In the genomic region with DNA sequence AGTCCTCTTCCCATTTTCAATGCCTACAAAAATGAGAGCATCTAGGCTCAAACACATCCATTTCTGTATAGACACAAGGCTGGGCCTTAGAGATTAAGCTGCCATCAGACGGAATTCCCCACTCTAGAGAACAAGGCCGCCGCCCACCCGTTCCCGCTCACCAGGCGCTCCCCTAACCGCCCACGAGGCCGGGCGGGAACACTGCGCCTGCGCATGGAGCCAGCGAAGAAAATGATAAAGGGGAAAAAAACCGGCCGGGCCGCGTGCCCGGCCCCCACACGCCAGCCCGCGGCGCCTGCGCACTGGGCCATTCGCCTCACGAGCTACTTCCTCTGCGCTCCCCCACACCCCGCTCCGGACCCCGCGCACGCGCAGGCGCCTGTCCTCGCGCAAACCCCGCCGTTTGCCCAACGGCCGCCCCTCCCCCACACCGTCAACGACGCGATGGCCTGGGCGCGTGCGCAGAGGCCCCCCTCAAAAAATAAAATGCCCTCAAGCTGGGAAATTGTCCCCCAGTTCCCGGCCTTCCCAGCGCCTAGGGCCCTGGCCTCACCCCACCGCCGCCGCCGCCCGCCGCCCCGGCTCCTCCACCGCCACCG, we compare ENCODE assay signal across 8 cellular contexts. TPM values are rescaled to one million over a fixed set of nuclear protein-coding genes. Genes with fewer than 3 reads are reported as not detected.
DNase-seq lines count a peak whose midpoint lies in the region; ATAC-seq and TF ChIP-seq lines count a peak whose summit lies in the region.

No MANE protein-coding gene starts in this region.

- H3K27me3 ChIP-seq in BJ (ENCODE audit: control insufficient read depth, insufficient read depth, low read length) (no peaks in the 10 kb centered on the region), mononuclear cell (ENCODE audit: insufficient read depth, low read length) (no peaks in the 10 kb centered on the region)

- H3K9me3 ChIP-seq in mononuclear cell (ENCODE audit: low read depth, low read length) = no peaks in the 10 kb centered on the region

- peaks cover 20% of the 10 kb centered on the region for H3K36me3 ChIP-seq in BJ (ENCODE audit: control insufficient read depth, insufficient read depth, low read length)

- CTCF ChIA-PET in BJ (lab: Yijun Ruan, JAX) = interaction anchor here (0.7 to 1.7 kb wide), 6 partner anchors 12 to 446 kb away, joined by 3 read pairs; a partner anchor contains a TSS

- TF ChIP-seq CTCF in BJ (IDR thresholded peaks at IDR 0.05; ENCODE audit: insufficient read depth, low read depth, low read length) (no peak), epithelial cell of esophagus (IDR thresholded peaks at IDR 0.05; ENCODE audit: insufficient read depth, low read depth, low read length, missing control alignments) (no peak)

- ATAC-seq in GM21360 (IDR thresholded peaks at IDR 0.05; ENCODE audit: unreplicated experiment) = peak; percentile 30

- DNase-seq in BJ (ENCODE audit: low read depth) (peak; percentile 67), OCI-M1 (lab: John Stamatoyannopoulos, UW) (peak; percentile 99), activated T-cell treated with anti-CD3 and anti-CD28 coated beads for 4 hours (peak; percentile 98), epithelial cell of esophagus (ENCODE audit: low read depth) (peak; percentile 94)
- DNase-seq in Jurkat, Clone E6-1 (ENCODE audit: low read depth, low spot score) = peak; percentile 90
- DNase-seq in stimulated activated CD8-positive, alpha-beta memory T cell treated with anti-CD3 and anti-CD28 coated beads, Interleukin-2, amount 100 ng/mL, for 1 hour (ENCODE audit: low read depth in 2 of 2) = peak; percentile 94 to 98

- H3K4me1 ChIP-seq in mononuclear cell (ENCODE audit: insufficient read depth, low read length) = peaks cover 68% of the 10 kb centered on the region

- H3K4me3 ChIP-seq in BJ (ENCODE audit: low read depth, low read length) (peak overlapping the region; percentile 56), epithelial cell of esophagus (ENCODE audit: low read length) (peak overlapping the region; percentile 79), mononuclear cell (ENCODE audit: low read length) (peak overlapping the region; percentile 56)
- H3K4me3 ChIP-seq in Jurkat, Clone E6-1 (ENCODE audit: low read length) = peak overlapping the region; percentile 58

- POLR2A ChIA-PET in BJ (lab: Charles Lee) = interaction anchor here (0.6 to 1.0 kb wide), 6 partner anchors 10 to 850 kb away, joined by 3 to 8 read pairs (median 3); a partner anchor contains a TSS

RNA-seq across cellular contexts. Expression of a gene that starts 0.5 kb away (rescaled TPM):
- 266 and 342 TPM in 2 replicates for polyA plus RNA-seq in BJ (2011; rRNA removed)
- 228 and 270 TPM in 2 replicates for polyA minus RNA-seq in BJ (2011; rRNA and poly(A)+ RNA removed)
- 688 TPM for polyA plus RNA-seq in Jurkat, Clone E6-1 (2012; ENCODE audit: insufficient read depth, insufficient read length)
- 304 TPM for total RNA-seq in mononuclear cell

RNA-seq across cellular contexts. Expression of a gene that starts 17.7 kb away (rescaled TPM):
- polyA plus RNA-seq in BJ (2011; rRNA removed) = 75.6 and 124 TPM in 2 replicates
- polyA minus RNA-seq in BJ (2011; rRNA and poly(A)+ RNA removed) = 21.2 and 31.1 TPM in 2 replicates
- polyA plus RNA-seq in Jurkat, Clone E6-1 (2012; ENCODE audit: insufficient read depth, insufficient read length) = 301 TPM
- total RNA-seq in mononuclear cell = 14.3 TPM

RNA-seq across cellular contexts. Expression of a gene that starts 28.8 kb away (rescaled TPM):
- polyA plus RNA-seq in BJ (2011; rRNA removed) = 1.9 TPM in 2 replicates
- 0.90 and 1.1 TPM in 2 replicates for polyA minus RNA-seq in BJ (2011; rRNA and poly(A)+ RNA removed)
- polyA plus RNA-seq in Jurkat, Clone E6-1 (2012; ENCODE audit: insufficient read depth, insufficient read length) = 19.9 TPM
- 8.1 TPM for total RNA-seq in mononuclear cell

RNA-seq across cellular contexts. Expression of a gene that starts 36.5 kb away (rescaled TPM):
- polyA plus RNA-seq in BJ (2011; rRNA removed) = 0.28 and 0.53 TPM in 2 replicates
- not detected in 2 replicates for polyA minus RNA-seq in BJ (2011; rRNA and poly(A)+ RNA removed)
- 2.3 TPM for polyA plus RNA-seq in Jurkat, Clone E6-1 (2012; ENCODE audit: insufficient read depth, insufficient read length)
- 0.21 TPM for total RNA-seq in mononuclear cell

RNA-seq across cellular contexts. Expression of a gene that starts 50.2 kb away (rescaled TPM):
- polyA plus RNA-seq in BJ (2011; rRNA removed) = 44.4 and 71.8 TPM in 2 replicates
- 15.4 and 35.5 TPM in 2 replicates for polyA minus RNA-seq in BJ (2011; rRNA and poly(A)+ RNA removed)
- 45.5 TPM for polyA plus RNA-seq in Jurkat, Clone E6-1 (2012; ENCODE audit: insufficient read depth, insufficient read length)
- 50.7 TPM for total RNA-seq in mononuclear cell

Comparison
In these comparisons a context has a peak if more than half of its experiments do, and no peak if none do; other contexts are left out.
1. Peak in every context shown above with its lines: DNase-seq, ATAC-seq and H3K4me3 ChIP-seq.